In the genomic region with DNA sequence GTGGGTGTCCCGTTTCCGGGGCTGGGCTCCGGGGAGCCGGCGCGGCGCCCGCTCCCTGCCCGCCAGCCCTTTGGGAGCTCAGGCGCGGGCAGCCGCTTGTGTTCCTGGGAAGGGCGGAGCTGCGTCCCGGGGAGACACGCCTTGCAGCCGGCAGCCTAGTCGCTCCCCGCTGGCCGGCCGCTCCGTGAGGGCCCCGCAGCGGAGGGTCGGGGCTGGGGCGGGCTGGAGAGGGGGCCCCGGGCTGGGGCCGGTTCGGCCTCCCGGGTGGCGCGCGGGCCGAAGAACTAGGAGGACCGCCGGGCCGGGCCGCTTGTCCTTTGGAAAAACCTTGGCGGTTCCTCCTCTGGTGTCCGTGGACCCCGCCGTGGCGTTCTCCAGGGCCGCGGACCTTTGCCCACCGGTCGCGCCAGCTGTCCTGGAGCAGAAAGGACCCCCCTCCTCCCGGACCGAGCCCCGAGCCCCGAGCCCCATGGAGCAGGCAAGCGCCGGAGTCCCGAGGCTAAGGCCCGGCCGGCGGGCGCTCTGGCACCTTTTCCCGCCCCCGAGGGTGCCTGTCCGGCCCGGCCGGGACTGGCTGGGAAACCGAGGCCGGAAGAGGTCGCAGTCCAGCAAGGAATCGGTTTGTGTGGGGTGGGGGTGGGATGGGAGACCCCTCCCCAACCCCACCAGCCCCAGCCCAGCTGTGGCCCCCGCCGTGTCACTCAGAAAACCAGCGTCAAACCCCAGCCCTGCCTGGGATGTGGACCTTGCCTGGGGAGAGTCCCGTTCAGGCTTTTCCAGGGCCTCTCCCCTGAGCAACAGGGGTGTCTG, we compare ENCODE assay signal across 9 cellular contexts. TPM values are rescaled to one million over a fixed set of nuclear protein-coding genes. Genes with fewer than 3 reads are reported as not detected.
DNase-seq lines count a peak whose midpoint lies in the region; ATAC-seq, FAIRE-seq and TF ChIP-seq lines count a peak whose summit lies in the region.
"Had no signal": no experiment of that assay in that cellular context is flagged by ENCODE, and none has a peak within 500 bp of the region (broad histone marks: within the 10 kb centered on the region; RNA-seq: fewer than 3 reads in every experiment).

No MANE protein-coding gene starts in this region.

- H4K20me1 ChIP-seq in osteoblast (ENCODE audit: insufficient read depth, low read length), result no peaks in the 10 kb centered on the region

- H3K4me1 Mint-ChIP-seq in activated CD4-positive, alpha-beta T cell treated with anti-CD3 and anti-CD28 coated beads, Interleukin-2, amount 10 ng/mL, durations not matched to agents 7 days and 5 days, result no peaks in the 10 kb centered on the region

- no peaks in the 10 kb centered on the region for H3K36me3 ChIP-seq in osteoblast (ENCODE audit: insufficient read depth, low read length)

- H3K27ac ChIP-seq in VCaP (peak overlapping the region; percentile 59; the same call in 1 of the 2 replicates), osteoblast (ENCODE audit: low read depth, low read length) (no peak overlapping the region)

- peak overlapping the region; percentile 84 for H3K4me2 ChIP-seq in osteoblast (ENCODE audit: insufficient read depth, low read length)

- POLR2A ChIA-PET in activated CD4-positive, alpha-beta T cell treated with anti-CD3 and anti-CD28 coated beads, Interleukin-2, amount 10 ng/mL, durations not matched to agents 7 days and 5 days (lab: Charles Lee), result no interaction called here

- no peaks in the 10 kb centered on the region for H3K9me3 Mint-ChIP-seq in activated CD4-positive, alpha-beta T cell treated with anti-CD3 and anti-CD28 coated beads, Interleukin-2, amount 10 ng/mL, durations not matched to agents 7 days and 5 days

- CTCF ChIA-PET in activated CD4-positive, alpha-beta T cell treated with anti-CD3 and anti-CD28 coated beads, Interleukin-2, amount 10 ng/mL, durations not matched to agents 7 days and 5 days (lab: Charles Lee), result interaction anchor here (1.8 kb wide), 1 partner anchor 10 kb away, joined by 10 read pairs; no protein-coding TSS in a partner anchor

- H3K36me3 Mint-ChIP-seq in activated CD4-positive, alpha-beta T cell treated with anti-CD3 and anti-CD28 coated beads, Interleukin-2, amount 10 ng/mL, durations not matched to agents 7 days and 5 days (ENCODE audit: low read depth), result no peaks in the 10 kb centered on the region

- H3K79me2 ChIP-seq in osteoblast (ENCODE audit: insufficient read depth, low read length), result no peaks in the 10 kb centered on the region

- H3K27me3 Mint-ChIP-seq in activated CD4-positive, alpha-beta T cell treated with anti-CD3 and anti-CD28 coated beads, Interleukin-2, amount 10 ng/mL, durations not matched to agents 7 days and 5 days, result peaks cover 15% of the 10 kb centered on the region

- no peak overlapping the region for H3K4me3 Mint-ChIP-seq in activated CD4-positive, alpha-beta T cell treated with anti-CD3 and anti-CD28 coated beads, Interleukin-2, amount 10 ng/mL, durations not matched to agents 7 days and 5 days

- TF ChIP-seq CTCF in VCaP (conservative IDR thresholded peaks at IDR 0.05) (peak; percentile 20; the same call in 1 of the 2 replicates), osteoblast (IDR thresholded peaks at IDR 0.05; ENCODE audit: extremely low read depth, low read depth, low read length) (no peak)

- H3K27me3 ChIP-seq in osteoblast (ENCODE audit: insufficient read depth, low read length), result peaks cover 4% of the 10 kb centered on the region

- H3K4me3 ChIP-seq in osteoblast (ENCODE audit: insufficient read depth, low read length), result peak overlapping the region; percentile 73

- peak overlapping the region; percentile 83 for H2AFZ ChIP-seq in osteoblast (ENCODE audit: low read length)

- ATAC-seq in HG03175 (IDR thresholded peaks at IDR 0.05; ENCODE audit: unreplicated experiment), result peak; percentile 36

- H3K4me1 ChIP-seq in osteoblast (ENCODE audit: insufficient read depth, low read length), result no peaks in the 10 kb centered on the region

- FAIRE-seq in frontal cortex (lab: Jason Lieb, UNC), result no peak
- FAIRE-seq: A204.1 had no signal

- peak; percentile 3 for DNase-seq in NCI-H1694 treated with DMSO at 0.1 percent for 48 hours (lab: John Stamatoyannopoulos, UW)
- no peak for DNase-seq in NCI-H1694 (lab: John Stamatoyannopoulos, UW)
- DNase-seq in frontal cortex (ENCODE audit: low spot score in 2 of 2), result peak; percentile 50 to 61
- DNase-seq in osteoblast (ENCODE audit: insufficient read length, low spot score, missing footprints), result peak; percentile 97
- no peak for DNase-seq in NCI-H774 (lab: John Stamatoyannopoulos, UW)
- no peak for DNase-seq in activated CD4-positive, alpha-beta T cell treated with anti-CD3 and anti-CD28 coated beads, Interleukin-2, amount 10 ng/mL, durations not matched to agents 7 days and 5 days

- no peak overlapping the region for H3K27ac Mint-ChIP-seq in activated CD4-positive, alpha-beta T cell treated with anti-CD3 and anti-CD28 coated beads, Interleukin-2, amount 10 ng/mL, durations not matched to agents 7 days and 5 days

- no peaks in the 10 kb centered on the region for H3K9me3 ChIP-seq in osteoblast (ENCODE audit: low read depth, low read length)

RNA-seq across cellular contexts. Expression of gene TBC1D3B, which starts 6.8 kb away (rescaled TPM):
- total RNA-seq in frontal cortex (1.6 TPM), osteoblast (0.36 and 0.88 TPM in 2 replicates)
- total RNA-seq in activated CD4-positive, alpha-beta T cell treated with anti-CD3 and anti-CD28 coated beads, Interleukin-2, amount 10 ng/mL, durations not matched to agents 7 days and 5 days, result 1 to 10 TPM; 2.4 to 3.3 TPM

RNA-seq across cellular contexts. Expression of gene CCL3L1, which starts 13.4 kb away (rescaled TPM):
- total RNA-seq in frontal cortex (0.82 TPM), osteoblast (not detected in 2 replicates)
- total RNA-seq in activated CD4-positive, alpha-beta T cell treated with anti-CD3 and anti-CD28 coated beads, Interleukin-2, amount 10 ng/mL, durations not matched to agents 7 days and 5 days, result not detected

RNA-seq across cellular contexts. Expression of gene CCL4L2, which starts 27.7 kb away (rescaled TPM):
- total RNA-seq in frontal cortex, result 2.4 TPM
- not detected in 2 replicates for total RNA-seq in osteoblast
- not detected for total RNA-seq in activated CD4-positive, alpha-beta T cell treated with anti-CD3 and anti-CD28 coated beads, Interleukin-2, amount 10 ng/mL, durations not matched to agents 7 days and 5 days

Comparison
In these comparisons a context has a peak if more than half of its experiments do, and no peak if none do; other contexts are left out.
1. DNase-seq: peak in NCI-H1694 treated with DMSO at 0.1 percent for 48 hours (single experiment), frontal cortex (2 of 2) and osteoblast (single experiment); none in NCI-H1694 (single experiment), NCI-H774 (single experiment) and activated CD4-positive, alpha-beta T cell treated with anti-CD3 and anti-CD28 coated beads, Interleukin-2, amount 10 ng/mL, durations not matched to agents 7 days and 5 days (single experiment).